In the genomic region with DNA sequence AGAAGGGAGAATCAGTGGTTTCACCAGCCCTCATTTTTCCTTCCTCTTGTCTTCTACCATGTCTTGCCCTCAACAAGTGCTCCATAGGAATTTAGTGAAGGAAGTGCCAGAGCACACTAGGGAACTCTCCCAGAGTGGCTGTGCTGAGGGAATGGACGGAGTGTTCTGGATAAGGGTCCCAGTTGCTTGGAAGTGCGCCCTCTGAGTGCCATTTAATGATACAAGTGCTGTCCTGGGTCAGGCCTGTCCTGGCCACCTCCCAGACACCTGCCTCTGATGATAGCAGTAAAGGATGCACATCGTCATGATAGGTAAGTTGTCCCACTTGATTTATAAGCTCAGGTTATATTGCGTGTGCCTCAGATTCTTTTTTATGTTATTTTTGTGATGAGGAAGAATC, we compare ENCODE assay signal across 16 cellular contexts. TPM values are rescaled to one million over a fixed set of nuclear protein-coding genes. Genes with fewer than 3 reads are reported as not detected.
DNase-seq lines count a peak whose midpoint lies in the region; ATAC-seq and TF ChIP-seq lines count a peak whose summit lies in the region.
"Had no signal": no experiment of that assay in that cellular context is flagged by ENCODE, and none has a peak within 500 bp of the region (broad histone marks: within the 10 kb centered on the region; RNA-seq: fewer than 3 reads in every experiment).

No MANE protein-coding gene starts in this region.

- no peaks in the 10 kb centered on the region; a peak in 1 of 5 replicates for H3K9me3 Mint-ChIP-seq in H9
- H3K9me3 Mint-ChIP-seq in WTC11, result no peaks in the 10 kb centered on the region
- H3K9me3 Mint-ChIP-seq in stimulated activated naive B cell treated with anti-CD40 and anti-IgM and Interleukin-4, amounts not matched to agents 10 μg/mL and 1 μg/mL and 100 μg/mL, for 72 hours, result peaks cover 3 to 4% of the 10 kb centered on the region in 2 donors

- no peak overlapping the region for H2AK5ac ChIP-seq in H9 (ENCODE audit: insufficient read length, low read length)

- H4K5ac ChIP-seq in H9 (ENCODE audit: insufficient read length, low read depth, low read length), result no peak overlapping the region

- H3K79me2 ChIP-seq in H9 (ENCODE audit: insufficient read depth, low read length), result peaks cover 69% of the 10 kb centered on the region

- H3K27ac ChIP-seq in H9 (ENCODE audit: insufficient read length, low read depth, low read length) (no peak overlapping the region), right atrium auricular region (peak overlapping the region; percentile 10)

- no peak overlapping the region for H2BK5ac ChIP-seq in H9 (ENCODE audit: insufficient read length, low read length)

- H3K18ac ChIP-seq in H9 (ENCODE audit: insufficient read length, low read depth, low read length), result no peak overlapping the region

- peaks cover 45 to 47% of the 10 kb centered on the region in 2 experiments for H3K4me1 Mint-ChIP-seq in H9
- peaks cover 48% of the 10 kb centered on the region for H3K4me1 Mint-ChIP-seq in WTC11
- peaks cover 34 to 56% of the 10 kb centered on the region in 2 donors for H3K4me1 Mint-ChIP-seq in stimulated activated naive B cell treated with anti-CD40 and anti-IgM and Interleukin-4, amounts not matched to agents 10 μg/mL and 1 μg/mL and 100 μg/mL, for 72 hours

- H2BK120ac ChIP-seq in H9 (ENCODE audit: low read depth, low read length, poor library complexity, severe bottlenecking), result no peak overlapping the region

- no peak for TF ChIP-seq CTCF in H9 (conservative IDR thresholded peaks at IDR 0.05)
- no peak for TF ChIP-seq CTCF in WTC11 (IDR thresholded peaks at IDR 0.05)
- TF ChIP-seq CTCF in right atrium auricular region (IDR thresholded peaks at IDR 0.05), result no peak

- H2BK12ac ChIP-seq in H9 (ENCODE audit: insufficient read length, low read depth, low read length), result no peak overlapping the region

- CTCF ChIA-PET in WTC11 (lab: Charles Lee), result no interaction called here

- H3K27ac Mint-ChIP-seq in H9, result peak overlapping the region in 2 of 3 experiments; percentile 6 to 14; a peak in 1 of 7 replicates
- 0 out of 2 replicates have a peak overlapping the region, but pooled peaks have one; percentile 18 for H3K27ac Mint-ChIP-seq in WTC11
- peak overlapping the region; percentile 38 for H3K27ac Mint-ChIP-seq in stimulated activated naive B cell treated with anti-CD40 and anti-IgM and Interleukin-4, amounts not matched to agents 10 μg/mL and 1 μg/mL and 100 μg/mL, for 72 hours

- H3K4ac ChIP-seq in H9 (ENCODE audit: low read depth, low read length), result no peak overlapping the region

- H3K23ac ChIP-seq in H9 (ENCODE audit: insufficient read length, low read depth, low read length), result no peak overlapping the region

- no peak overlapping the region for H3T11ph ChIP-seq in H9 (ENCODE audit: low read length)

- H3K36me3 ChIP-seq in right atrium auricular region, result no peaks in the 10 kb centered on the region
- H3K36me3 ChIP-seq: BE2C, breast epithelium had no signal

- no peak overlapping the region for H3K4me3 ChIP-seq in right atrium auricular region
- H3K4me3 ChIP-seq: breast epithelium had no signal

- peaks cover 14% of the 10 kb centered on the region for H3K23me2 ChIP-seq in H9 (ENCODE audit: insufficient read length, low read depth, low read length, poor library complexity, severe bottlenecking)

- H3K36me3 Mint-ChIP-seq in H9 (ENCODE audit: insufficient read depth in 1 of 3, low read depth in 3 of 3), result peaks cover 6 to 14% (median 12%) of the 10 kb centered on the region in 3 experiments; a peak in 6 of 7 replicates
- H3K36me3 Mint-ChIP-seq in WTC11, result peaks cover 8% of the 10 kb centered on the region
- peaks cover 11% of the 10 kb centered on the region in 2 donors for H3K36me3 Mint-ChIP-seq in stimulated activated naive B cell treated with anti-CD40 and anti-IgM and Interleukin-4, amounts not matched to agents 10 μg/mL and 1 μg/mL and 100 μg/mL, for 72 hours

- H3K4me1 ChIP-seq in H9 (ENCODE audit: insufficient read depth, low read length), result peaks cover 12% of the 10 kb centered on the region; the same call in 1 of the 2 replicates
- peaks cover 0 to 62% of the 10 kb centered on the region in 2 donors for H3K4me1 ChIP-seq in right atrium auricular region
- H3K4me1 ChIP-seq: breast epithelium had no signal

- H3K56ac ChIP-seq in H9 (ENCODE audit: insufficient read length, low read depth, low read length), result no peak overlapping the region

- H3K4me2 ChIP-seq in H9 (ENCODE audit: insufficient read depth, insufficient read length, low read length), result no peak overlapping the region

- H4K8ac ChIP-seq in H9 (replicated peaks; ENCODE audit: insufficient read length, low read depth, low read length), result no peak overlapping the region

- no peaks in the 10 kb centered on the region for H3K27me3 ChIP-seq in H9 (ENCODE audit: insufficient read depth, low read length)
- no peaks in the 10 kb centered on the region for H3K27me3 ChIP-seq in right atrium auricular region
- H3K27me3 ChIP-seq: BE2C, breast epithelium had no signal

- ATAC-seq in WTC11, result no peak
- ATAC-seq in stimulated activated naive B cell treated with anti-CD40 and anti-IgM and Interleukin-4, amounts not matched to agents 10 μg/mL and 1 μg/mL and 100 μg/mL, for 72 hours (replicated peaks), result no peak
- ATAC-seq in left lobe of liver, result no peak
- ATAC-seq: activated CD4-positive, CD25-positive, alpha-beta regulatory T cell treated with anti-CD3 and anti-CD28 coated beads, Interleukin-2, amount 50 U/mL, for 24 hours; HepG2; sciatic nerve had no signal

- H3K9me3 ChIP-seq in H9 (ENCODE audit: control insufficient read depth, low read depth, low read length), result no peaks in the 10 kb centered on the region
- no peaks in the 10 kb centered on the region for H3K9me3 ChIP-seq in right atrium auricular region
- H3K9me3 ChIP-seq: BE2C, breast epithelium had no signal

- no peak for DNase-seq in H9
- DNase-seq in WTC11 (ENCODE audit: low spot score), result no peak
- DNase-seq in right atrium auricular region (ENCODE audit: low spot score), result no peak
- DNase-seq in stimulated activated naive B cell treated with anti-CD40 and anti-IgM and Interleukin-4, amounts not matched to agents 10 μg/mL and 1 μg/mL and 100 μg/mL, for 72 hours, result no peak
- no peak for DNase-seq in dedifferentiated amniotic fluid mesenchymal stem cell (ENCODE audit: extremely low spot score)
- no peak for DNase-seq in left lobe of liver (ENCODE audit: low spot score)
- DNase-seq in superior temporal gyrus (ENCODE audit: extremely low spot score), result no peak
- DNase-seq: BE2C; effector CD4-positive, alpha-beta T cell; mesendoderm; NCI-H1694 treated with DMSO at 0.1 percent for 48 hours; nucleus accumbens had no signal

- H3K14ac ChIP-seq in H9 (ENCODE audit: insufficient read depth, low read length), result no peak overlapping the region

- H3K27me3 Mint-ChIP-seq in H9 (ENCODE audit: low read depth) (no peaks in the 10 kb centered on the region), WTC11 (ENCODE audit: low read depth) (no peaks in the 10 kb centered on the region)
- no peaks in the 10 kb centered on the region for H3K27me3 Mint-ChIP-seq in stimulated activated naive B cell treated with anti-CD40 and anti-IgM and Interleukin-4, amounts not matched to agents 10 μg/mL and 1 μg/mL and 100 μg/mL, for 72 hours

- no peaks in the 10 kb centered on the region for H4K20me1 ChIP-seq in H9 (ENCODE audit: control insufficient read depth, insufficient read depth, insufficient read length)

- POLR2A ChIA-PET in WTC11 (lab: Charles Lee), result no interaction called here

- no peak overlapping the region for H2BK20ac ChIP-seq in H9 (ENCODE audit: low read depth, low read length, poor library complexity, severe bottlenecking)

- peak overlapping the region; percentile 4 to 15; a peak in 3 of 5 replicates for H3K4me3 Mint-ChIP-seq in H9
- H3K4me3 Mint-ChIP-seq in WTC11, result no peak overlapping the region
- no peak overlapping the region for H3K4me3 Mint-ChIP-seq in stimulated activated naive B cell treated with anti-CD40 and anti-IgM and Interleukin-4, amounts not matched to agents 10 μg/mL and 1 μg/mL and 100 μg/mL, for 72 hours

- peaks cover 4% of the 10 kb centered on the region for H3K79me1 ChIP-seq in H9 (ENCODE audit: insufficient read depth, low read depth, low read length, poor library complexity, severe bottlenecking)

- no CpG with 5 or more reads among the region's 4 CpGs for WGBS in H9 (ENCODE audit: extremely low coverage, insufficient read length, low lambda C conversion rate)

- no peak overlapping the region for H3K9ac ChIP-seq in H9 (ENCODE audit: extremely low read depth, insufficient read length, low read length)

- no peak overlapping the region for H2AFZ ChIP-seq in H9 (ENCODE audit: low read length)

- no peak overlapping the region for H2BK15ac ChIP-seq in H9 (ENCODE audit: low read depth, low read length)

- no peak overlapping the region for H4K91ac ChIP-seq in H9 (ENCODE audit: insufficient read length, low read depth, low read length)

TF ChIP-seq in WTC11, 78 proteins besides CTCF, POLR2A, EP300 and RAD21:
- TF ChIP-seq GRHL2 (CRISPR knock-in tag; IDR thresholded peaks at IDR 0.05; ENCODE audit: insufficient replicate concordance, severe bottlenecking) (no peak), NR2C2 (CRISPR knock-in tag; IDR thresholded peaks at IDR 0.05) (no peak), ZNF396 (CRISPR knock-in tag; IDR thresholded peaks at IDR 0.05; ENCODE audit: borderline replicate concordance) (no peak)
- TF ChIP-seq, protein P1, sequence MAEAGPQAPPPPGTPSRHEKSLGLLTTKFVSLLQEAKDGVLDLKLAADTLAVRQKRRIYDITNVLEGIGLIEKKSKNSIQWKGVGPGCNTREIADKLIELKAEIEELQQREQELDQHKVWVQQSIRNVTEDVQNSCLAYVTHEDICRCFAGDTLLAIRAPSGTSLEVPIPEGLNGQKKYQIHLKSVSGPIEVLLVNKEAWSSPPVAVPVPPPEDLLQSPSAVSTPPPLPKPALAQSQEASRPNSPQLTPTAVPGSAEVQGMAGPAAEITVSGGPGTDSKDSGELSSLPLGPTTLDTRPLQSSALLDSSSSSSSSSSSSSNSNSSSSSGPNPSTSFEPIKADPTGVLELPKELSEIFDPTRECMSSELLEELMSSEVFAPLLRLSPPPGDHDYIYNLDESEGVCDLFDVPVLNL (CRISPR knock-in tag; IDR thresholded peaks at IDR 0.05; ENCODE audit: borderline replicate concordance, low read depth), result no peak
TF ChIP-seq in WTC11: peak in this region for 0.

RNA-seq across cellular contexts. Expression of a gene that starts 5.1 kb away (rescaled TPM):
- 37.4 and 37.5 TPM in 2 replicates for total RNA-seq in H9 (2021)
- total RNA-seq in WTC11 (2021), result 21.9 to 22.9 TPM (median 22.2 TPM) in 3 replicates
- total RNA-seq in right atrium auricular region, result 10 to 100 TPM; 12.3 to 15.7 TPM
- 9.7 TPM for total RNA-seq in left lobe of liver

Comparison
In these comparisons a context has a peak if more than half of its experiments do, and no peak if none do; other contexts are left out.
1. H3K4me3 Mint-ChIP-seq: peak in H9 (2 of 2); none in WTC11 (single experiment) and stimulated activated naive B cell treated with anti-CD40 and anti-IgM and Interleukin-4, amounts not matched to agents 10 μg/mL and 1 μg/mL and 100 μg/mL, for 72 hours (0 of 2).
2. Peak in every context shown above with its lines, with median percentiles within 50 percentile points of each other: H3K27ac Mint-ChIP-seq.